In genomic region chr1:248455045-248455444, GRCh38 we compare ENCODE assay signal across 12 cellular contexts. TPM values are rescaled to one million over a fixed set of nuclear protein-coding genes. Genes with fewer than 3 reads are reported as not detected.
DNase-seq lines count a peak whose midpoint lies in the region; ATAC-seq, FAIRE-seq and TF ChIP-seq lines count a peak whose summit lies in the region.
"Not testable (repeated sequence)": the region's sequence is repeated elsewhere in the genome, so short reads cannot be mapped to it uniquely, and the experiment has no call there.
"Had no signal": no experiment of that assay in that cellular context is flagged by ENCODE, and none has a peak within 500 bp of the region (broad histone marks: within the 10 kb centered on the region; RNA-seq: fewer than 3 reads in every experiment).

No MANE protein-coding gene starts in this region.

- peak; percentile 65 for DNase-seq in DMS53 (lab: John Stamatoyannopoulos, UW)
- not testable (repeated sequence) for DNase-seq in GM18507 (ENCODE audit: extremely low spot score, insufficient read length, low read depth); body of pancreas; left colon; mucosa of descending colon
- DNase-seq in NCI-H748 (lab: John Stamatoyannopoulos, UW; ENCODE audit: unreplicated experiment), result peak; percentile 18

- not testable (repeated sequence) for TF ChIP-seq CTCF in body of pancreas (IDR thresholded peaks at IDR 0.05); mucosa of descending colon (IDR thresholded peaks at IDR 0.05)

- H3K4me3 ChIP-seq in body of pancreas, mucosa of descending colon: not testable (repeated sequence)

- H3K27ac ChIP-seq in body of pancreas, result not testable (repeated sequence)

- H3K36me3 ChIP-seq in body of pancreas (replicated peaks in 1 of 2; ENCODE audit: insufficient read depth in 1 of 2, low read depth in 2 of 2); mucosa of descending colon (ENCODE audit: low read depth): not testable (repeated sequence)

- ATAC-seq in body of pancreas, result peak; percentile 58
- ATAC-seq in left colon, result peak; percentile 22
- peak; percentile 53 for ATAC-seq in mucosa of descending colon

- WGBS in body of pancreas, 2 donors, result 6 to 14% methylated on average over 2 to 3 of the region's 4 CpGs

- not testable (repeated sequence) for H3K27me3 ChIP-seq in body of pancreas

- TF ChIP-seq POLR2A in body of pancreas (IDR thresholded peaks at IDR 0.05), result not testable (repeated sequence)

- peak; percentile 57 for FAIRE-seq in GM18507 (lab: Jason Lieb, UNC)

- intact Hi-C loops in body of pancreas (cut with DNase I); left colon (cut with DNase I, micrococcal nuclease); mucosa of descending colon (cut with DNase I, micrococcal nuclease): not testable (repeated sequence)

- not testable (repeated sequence) for H3K4me1 ChIP-seq in body of pancreas; mucosa of descending colon (ENCODE audit: low read depth)

- not testable (repeated sequence) for H3K9me3 ChIP-seq in body of pancreas, mucosa of descending colon

RNA-seq across cellular contexts. Expression of gene OR2T2, which starts 9.6 kb away (rescaled TPM):
- total RNA-seq in body of pancreas (not detected), left colon (not detected), mucosa of descending colon (not detected)
- total RNA-seq: A172; Caco-2; Calu3; CD4-positive, alpha-beta T cell; CD8-positive, alpha-beta T cell had no signal

RNA-seq across cellular contexts. Expression of gene OR2T3, which starts 18.1 kb away (rescaled TPM):
- total RNA-seq in body of pancreas (not detected), left colon (not detected), mucosa of descending colon (not detected)
- total RNA-seq: A172; Caco-2; Calu3; CD4-positive, alpha-beta T cell; CD8-positive, alpha-beta T cell had no signal

RNA-seq across cellular contexts. Expression of gene OR2T5, which starts 33.3 kb away (rescaled TPM):
- total RNA-seq in body of pancreas (not detected), left colon (not detected), mucosa of descending colon (not detected)
- total RNA-seq: A172; B cell; Caco-2; Calu3; CD4-positive, alpha-beta T cell; CD8-positive, alpha-beta T cell had no signal

RNA-seq across cellular contexts. Expression of gene OR2T1, which starts 52.2 kb away (rescaled TPM):
- not detected for total RNA-seq in body of pancreas
- total RNA-seq in left colon, result not detected
- total RNA-seq in mucosa of descending colon, result not detected
- total RNA-seq: A172; B cell; Caco-2; Calu3; CD4-positive, alpha-beta T cell; CD8-positive, alpha-beta T cell had no signal

RNA-seq across cellular contexts. Expression of gene OR2G6, which starts 52.8 kb away (rescaled TPM):
- total RNA-seq in body of pancreas (not detected), left colon (not detected), mucosa of descending colon (not detected)
- total RNA-seq: A172; Caco-2; Calu3; CD4-positive, alpha-beta T cell; CD8-positive, alpha-beta T cell had no signal
